10 cellular contexts compared by ENCODE assay signal in the genomic region with DNA sequence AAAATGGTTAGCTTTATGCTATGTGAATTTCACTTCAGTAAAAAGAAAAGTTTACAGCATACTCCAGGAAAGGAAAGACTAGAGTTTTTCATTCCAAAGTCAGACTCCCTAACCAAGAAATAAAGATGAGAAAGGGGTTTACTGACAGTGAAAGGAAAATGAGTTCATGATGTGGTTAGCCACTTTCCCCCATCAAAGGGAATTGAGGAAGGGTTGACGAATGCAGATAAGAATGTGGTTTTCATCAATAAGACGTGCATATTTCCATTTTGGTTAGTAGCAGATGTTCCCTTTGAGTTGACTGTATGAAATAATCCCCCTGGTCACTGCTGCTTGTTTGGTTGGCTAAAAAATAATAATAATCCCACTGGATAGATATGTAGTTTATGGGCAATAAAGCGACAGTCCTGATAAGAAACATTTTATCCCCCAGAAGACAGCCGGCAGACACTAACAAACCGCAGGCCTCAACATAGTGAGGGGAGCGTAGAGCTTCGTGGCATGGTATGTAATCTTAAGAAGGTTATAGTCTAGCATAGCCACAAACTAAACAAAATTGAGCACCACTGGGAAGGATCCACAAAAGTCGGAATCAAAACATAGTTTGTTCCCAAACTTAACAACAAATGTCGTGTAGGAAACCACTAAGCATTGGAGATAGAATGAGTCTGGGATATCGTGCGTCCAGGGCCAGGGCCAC.
DNase-seq lines count a peak whose midpoint lies in the region; ATAC-seq, FAIRE-seq and TF ChIP-seq lines count a peak whose summit lies in the region.
"Had no signal": no experiment of that assay in that cellular context is flagged by ENCODE, and none has a peak within 500 bp of the region (broad histone marks: within the 10 kb centered on the region; RNA-seq: fewer than 3 reads in every experiment).

No MANE protein-coding gene starts in this region.

- peak; percentile 20 for FAIRE-seq in H54 (lab: Jason Lieb, UNC)

- H3K4me3 ChIP-seq in coronary artery: no peak overlapping the region
- H3K4me3 ChIP-seq in smooth muscle cell: no peak overlapping the region
- H3K4me3 ChIP-seq: neural progenitor cell had no signal

- DNase-seq in H54 (ENCODE audit: insufficient read length, low spot score) (no peak), RPMI7951 (ENCODE audit: low read depth) (peak; percentile 92), coronary artery (ENCODE audit: low spot score) (no peak), smooth muscle cell (lab: John Stamatoyannopoulos, UW; ENCODE audit: unreplicated experiment) (no peak), SK-N-DZ (ENCODE audit: low spot score) (no peak)
- DNase-seq: NCI-H2227 treated with DMSO at 0.1 percent for 48 hours, T-helper 1 cell had no signal

- no peaks in the 10 kb centered on the region for H3K27me3 ChIP-seq in smooth muscle cell (ENCODE audit: low read depth)
- H3K27me3 ChIP-seq: neural progenitor cell had no signal

- peaks cover 52% of the 10 kb centered on the region for H3K4me1 ChIP-seq in smooth muscle cell (ENCODE audit: low read depth)

- ATAC-seq in GM21447 (IDR thresholded peaks at IDR 0.05; ENCODE audit: unreplicated experiment): no peak
- no peak for ATAC-seq in GM18520 (IDR thresholded peaks at IDR 0.05; ENCODE audit: unreplicated experiment)

- TF ChIP-seq POLR2A in H54 (IDR thresholded peaks at IDR 0.05; ENCODE audit: low read depth, low read length): no peak

- H4K20me1 ChIP-seq in smooth muscle cell (ENCODE audit: low read depth): no peaks in the 10 kb centered on the region

- peak overlapping the region; percentile 72 for H3K4me2 ChIP-seq in smooth muscle cell
- H3K4me2 ChIP-seq: neural progenitor cell had no signal

- H3K27ac ChIP-seq in coronary artery (peak overlapping the region; percentile 36 to 49), smooth muscle cell (ENCODE audit: low read depth) (peak overlapping the region; percentile 92)
- H3K27ac ChIP-seq: neural progenitor cell had no signal

- H3K79me2 ChIP-seq in smooth muscle cell (ENCODE audit: low read depth): peaks cover 46% of the 10 kb centered on the region

- H3K36me3 ChIP-seq in smooth muscle cell (ENCODE audit: low read depth): peaks cover 8% of the 10 kb centered on the region
- H3K36me3 ChIP-seq: neural progenitor cell had no signal

- TF ChIP-seq CTCF in coronary artery (IDR thresholded peaks at IDR 0.05): no peak
- no peak for TF ChIP-seq CTCF in smooth muscle cell (IDR thresholded peaks at IDR 0.05; ENCODE audit: borderline replicate concordance, insufficient read depth, poor library complexity, severe bottlenecking)

- 16% methylated on average over 11 of the region's 11 CpGs for WGBS in smooth muscle cell (ENCODE audit: low lambda C conversion rate)

- no peak overlapping the region for H2AFZ ChIP-seq in smooth muscle cell (ENCODE audit: low read depth)
- H2AFZ ChIP-seq: neural progenitor cell had no signal

- H3K9ac ChIP-seq in smooth muscle cell (ENCODE audit: low read depth): peak overlapping the region; percentile 42
- H3K9ac ChIP-seq: neural progenitor cell had no signal

- peaks cover 66% of the 10 kb centered on the region for H3F3A ChIP-seq in smooth muscle cell (ENCODE audit: low read depth)

- no peaks in the 10 kb centered on the region for H3K9me3 ChIP-seq in smooth muscle cell (replicated peaks; ENCODE audit: low read depth)
